In genomic region chr3:42906085-42906904, GRCh38 we compare ENCODE assay signal across 9 cellular contexts. TPM values are rescaled to one million over a fixed set of nuclear protein-coding genes. Genes with fewer than 3 reads are reported as not detected.
DNase-seq lines count a peak whose midpoint lies in the region; ATAC-seq and FAIRE-seq lines count a peak whose summit lies in the region.
"Had no signal": no experiment of that assay in that cellular context is flagged by ENCODE, and none has a peak within 500 bp of the region (broad histone marks: within the 10 kb centered on the region; RNA-seq: fewer than 3 reads in every experiment).

Gene ZNF662 (plus strand): TSS chr3:42906142. CDS start chr3:42908115, 1,973 bp downstream.

- H3K36me3 ChIP-seq in small intestine (ENCODE audit: control insufficient read depth in 2 of 2, insufficient read depth in 2 of 2, low read length in 2 of 2), result peaks cover 0 to 3% of the 10 kb centered on the region in 2 donors

- 4 to 10% (median 5%) methylated on average over 50 to 59 of the region's 59 CpGs for WGBS in small intestine, 3 donors

- peak within 1 kb of the TSS; percentile 69 for H3K4me3 Mint-ChIP-seq in activated naive CD8-positive, alpha-beta T cell treated with anti-CD3 and anti-CD28 coated beads, Interleukin-2, amount 50 U/mL, for 24 hours

- FAIRE-seq in small intestine (lab: Jason Lieb, UNC), result no peak

- no peaks in the 10 kb centered on the region for H3K27me3 ChIP-seq in small intestine (ENCODE audit: control insufficient read depth in 2 of 2, insufficient read depth in 2 of 2, low read length in 2 of 2)

- H3K9me3 Mint-ChIP-seq in activated naive CD8-positive, alpha-beta T cell treated with anti-CD3 and anti-CD28 coated beads, Interleukin-2, amount 50 U/mL, for 24 hours, result peaks cover 29% of the 10 kb centered on the region

- peaks cover 19% of the 10 kb centered on the region for H3K36me3 Mint-ChIP-seq in activated naive CD8-positive, alpha-beta T cell treated with anti-CD3 and anti-CD28 coated beads, Interleukin-2, amount 50 U/mL, for 24 hours (ENCODE audit: low read depth)

- peaks cover 0 to 7% of the 10 kb centered on the region in 2 donors for H3K4me1 ChIP-seq in small intestine (ENCODE audit: control insufficient read depth in 2 of 2, insufficient read depth in 1 of 2, low read depth in 1 of 2, low read length in 1 of 2)

- peak within 1 kb of the TSS; percentile 45 to 55 for H3K4me3 ChIP-seq in small intestine (ENCODE audit: low read depth in 1 of 2, low read length in 2 of 2)

- H3K27ac Mint-ChIP-seq in activated naive CD8-positive, alpha-beta T cell treated with anti-CD3 and anti-CD28 coated beads, Interleukin-2, amount 50 U/mL, for 24 hours, result peak within 1 kb of the TSS; percentile 46

- peak within 1 kb of the TSS in 1 of 2 donors; percentile 11 for H3K27ac ChIP-seq in small intestine (ENCODE audit: low read depth in 1 of 2, low read length in 1 of 2)
- H3K27ac ChIP-seq: C4-2B had no signal

- ATAC-seq in activated naive CD8-positive, alpha-beta T cell treated with anti-CD3 and anti-CD28 coated beads, Interleukin-2, amount 50 U/mL, for 24 hours, result peak; percentile 37
- ATAC-seq in HG03442 (IDR thresholded peaks at IDR 0.05; ENCODE audit: unreplicated experiment) (no peak), HG03342 (IDR thresholded peaks at IDR 0.05; ENCODE audit: unreplicated experiment) (no peak), HG02852 (IDR thresholded peaks at IDR 0.05; ENCODE audit: unreplicated experiment) (no peak)

- H3K9me3 ChIP-seq in small intestine (ENCODE audit: control insufficient read depth, low read depth), result no peaks in the 10 kb centered on the region

- peaks cover 8% of the 10 kb centered on the region for H3K4me1 Mint-ChIP-seq in activated naive CD8-positive, alpha-beta T cell treated with anti-CD3 and anti-CD28 coated beads, Interleukin-2, amount 50 U/mL, for 24 hours

- H3K27me3 Mint-ChIP-seq in activated naive CD8-positive, alpha-beta T cell treated with anti-CD3 and anti-CD28 coated beads, Interleukin-2, amount 50 U/mL, for 24 hours, result peaks cover 40% of the 10 kb centered on the region

- DNase-seq in NCI-H526 (lab: John Stamatoyannopoulos, UW), result peak; percentile 46 to 78
- no peak for DNase-seq in NCI-H526 treated with DMSO at 0.1 percent for 48 hours (lab: John Stamatoyannopoulos, UW)
- peak; percentile 14 for DNase-seq in activated naive CD8-positive, alpha-beta T cell treated with anti-CD3 and anti-CD28 coated beads, Interleukin-2, amount 50 U/mL, for 24 hours
- peak; percentile 46 for DNase-seq in hepatic stellate cell (ENCODE audit: low spot score)
- DNase-seq in small intestine, result peak; percentile 45

RNA-seq across cellular contexts. Expression of gene ZNF662, which starts in this region (rescaled TPM):
- 1 to 10 TPM in 1 of 3 donors, under 1 TPM in 2; 0.54 to 1.5 (median 0.67) TPM for polyA plus RNA-seq in small intestine
